ENCODE assay signal across 23 cellular contexts in genomic region chr6:122878809-122879208, GRCh38.
"Had no signal": no experiment of that assay in that cellular context is flagged by ENCODE, and none has a peak within 500 bp of the region (broad histone marks: within the 10 kb centered on the region; RNA-seq: fewer than 3 reads in every experiment).

No MANE protein-coding gene starts in this region.

- DNase-seq: activated CD4-positive, alpha-beta memory T cell treated with anti-CD3 and anti-CD28 coated beads, Interleukin-2, amount 10 ng/mL, durations not matched to agents 7 days and 5 days; activated CD4-positive, alpha-beta T cell treated with anti-CD3 and anti-CD28 coated beads for 1 hour; activated CD4-positive, alpha-beta T cell treated with anti-CD3 and anti-CD28 coated beads, Interleukin-2, amount 10 ng/mL, durations not matched to agents 7 days and 5 days; activated CD8-positive, alpha-beta memory T cell treated with anti-CD3 and anti-CD28 coated beads, Interleukin-2, amount 50 U/mL, for 48 hours; activated gamma-delta T cell treated with Interleukin-2 at 50 U/mL for 16 hours; activated naive CD4-positive, alpha-beta T cell treated with anti-CD3 and anti-CD28 coated beads, Interleukin-2, amount 50 U/mL, for 16 hours; activated T-cell treated with anti-CD3 and anti-CD28 coated beads, Interleukin-2, amount 50 U/mL, for 24 hours; amniotic stem cell; brain microvascular endothelial cell; immature natural killer cell; naive thymus-derived CD8-positive, alpha-beta T cell; nucleus accumbens; pancreas; stimulated activated CD4-positive, alpha-beta T cell treated with anti-CD3 and anti-CD28 coated beads, Interleukin-15, amount 100 ng/mL, for 24 hours; stimulated activated CD4-positive, alpha-beta T cell treated with anti-CD3 and anti-CD28 coated beads, Interleukin-2, amount 100 ng/mL, for 24 hours; stimulated activated naive CD4-positive, alpha-beta T cell; tibial artery had no signal

- H3K4me2 ChIP-seq: smooth muscle cell had no signal

- H3K27me3 ChIP-seq: brain microvascular endothelial cell, gastroesophageal sphincter, suprapubic skin, tibial artery had no signal

- H3K9me3 ChIP-seq: gastroesophageal sphincter, pancreas, prostate gland, suprapubic skin, tibial artery had no signal

- H3K27ac ChIP-seq: brain microvascular endothelial cell, gastroesophageal sphincter, pancreas, prostate gland, suprapubic skin, tibial artery had no signal

- ATAC-seq: activated T-helper 17 cell treated with anti-CD3 and anti-CD28 coated beads, Interleukin-2, amount 50 U/mL, for 72 hours; gastroesophageal sphincter; naive thymus-derived CD8-positive, alpha-beta T cell; WTC11 had no signal

- H3K4me3 ChIP-seq: gastroesophageal sphincter, pancreas, prostate gland, smooth muscle cell, suprapubic skin, tibial artery had no signal

- H3K36me3 ChIP-seq: brain microvascular endothelial cell, gastroesophageal sphincter, pancreas, prostate gland, suprapubic skin, tibial artery had no signal

- H3K4me1 ChIP-seq: gastroesophageal sphincter, pancreas, prostate gland, suprapubic skin, tibial artery had no signal
